12 cellular contexts compared by ENCODE assay signal in genomic region chr17:77353684-77354419, GRCh38.
DNase-seq lines count a peak whose midpoint lies in the region; ATAC-seq, FAIRE-seq and TF ChIP-seq lines count a peak whose summit lies in the region.
"Had no signal": no experiment of that assay in that cellular context is flagged by ENCODE, and none has a peak within 500 bp of the region (broad histone marks: within the 10 kb centered on the region; RNA-seq: fewer than 3 reads in every experiment).

No MANE protein-coding gene starts in this region.

- H4K5ac ChIP-seq in IMR-90 (ENCODE audit: low read depth, low read length): peak overlapping the region; percentile 34

- no peak for ATAC-seq in IMR-90 (ENCODE audit: low read depth)
- ATAC-seq in right lobe of liver: peak in 1 of 4 donors; percentile 1
- ATAC-seq in GM18909 (IDR thresholded peaks at IDR 0.05; ENCODE audit: poor library complexity, unreplicated experiment): no peak

- H3K4me1 ChIP-seq in IMR-90 (ENCODE audit: control insufficient read depth, insufficient read depth, low read length): peaks cover 39% of the 10 kb centered on the region
- peaks cover 33% of the 10 kb centered on the region for H3K4me1 ChIP-seq in astrocyte (ENCODE audit: insufficient read depth, low read length)
- peaks cover 0 to 39% (median 11%) of the 10 kb centered on the region in 4 donors for H3K4me1 ChIP-seq in right lobe of liver
- peaks cover 29 to 66% (median 47%) of the 10 kb centered on the region in 4 donors for H3K4me1 ChIP-seq in stomach

- no peak for TF ChIP-seq RAD21 in IMR-90 (IDR thresholded peaks at IDR 0.05; ENCODE audit: low read length)

- peaks cover 62% of the 10 kb centered on the region for H3K79me2 ChIP-seq in astrocyte (ENCODE audit: insufficient read depth, low read length)

- DNase-seq in IMR-90: peak; percentile 53
- DNase-seq in astrocyte (ENCODE audit: low read depth): no peak
- peak in 1 of 3 donors; percentile 37 for DNase-seq in right lobe of liver
- peak; percentile 9 for DNase-seq in stomach
- no peak for DNase-seq in retina
- DNase-seq in NCI-H345 (lab: John Stamatoyannopoulos, UW): no peak
- DNase-seq: activated CD4-positive, alpha-beta T cell treated with anti-CD3 and anti-CD28 coated beads for 48 hours; Kasumi-1; NCI-H446 treated with DMSO at 0.1 percent for 48 hours; SK-N-SH had no signal

- dilution Hi-C loops in IMR-90 (cut with HindIII; ENCODE audit: low sequenced_read_pairs, unreplicated experiment): no loop called here

- H2BK5ac ChIP-seq in IMR-90 (ENCODE audit: low read depth, low read length, poor library complexity, severe bottlenecking): peak overlapping the region; percentile 80

- peaks cover 37% of the 10 kb centered on the region for H3K9me1 ChIP-seq in IMR-90 (ENCODE audit: insufficient read depth, low read length)

- peak overlapping the region; percentile 90 for H2AK5ac ChIP-seq in IMR-90 (ENCODE audit: low read depth, low read length)

- no peak overlapping the region for H3K56ac ChIP-seq in IMR-90 (ENCODE audit: extremely low read depth, insufficient read depth, low read length)

- H3K14ac ChIP-seq in IMR-90 (replicated peaks; ENCODE audit: low read depth, low read length): peak overlapping the region; percentile 65

- CTCF ChIA-PET in IMR-90 (lab: Yijun Ruan, JAX): no interaction called here

- peak overlapping the region; percentile 31; the same call in 1 of the 2 replicates for H2BK20ac ChIP-seq in IMR-90 (ENCODE audit: low read depth, low read length)

- H4K20me1 ChIP-seq in IMR-90 (ENCODE audit: insufficient read depth, low read length): peaks cover 11% of the 10 kb centered on the region
- H4K20me1 ChIP-seq in astrocyte (ENCODE audit: insufficient read depth, low read length): peaks cover 85% of the 10 kb centered on the region

- peaks cover 4% of the 10 kb centered on the region for H3K9me3 Mint-ChIP-seq in astrocyte (ENCODE audit: unreplicated experiment)

- H3K9ac ChIP-seq in IMR-90 (ENCODE audit: low read depth, low read length): peak overlapping the region; percentile 34; the same call in 1 of the 2 replicates
- peak overlapping the region; percentile 53 for H3K9ac ChIP-seq in astrocyte (ENCODE audit: low read length)
- H3K9ac ChIP-seq: SK-N-SH had no signal

- H3K27me3 Mint-ChIP-seq in astrocyte (ENCODE audit: low read depth, unreplicated experiment): no peaks in the 10 kb centered on the region

- peaks cover 3% of the 10 kb centered on the region for H3K36me3 Mint-ChIP-seq in astrocyte (ENCODE audit: low read depth, unreplicated experiment)

- peak overlapping the region; percentile 80 for H2BK120ac ChIP-seq in IMR-90 (ENCODE audit: low read depth, low read length)

- H3K27me3 ChIP-seq in IMR-90 (ENCODE audit: control insufficient read depth, insufficient read depth, low read length) (no peaks in the 10 kb centered on the region), astrocyte (ENCODE audit: insufficient read depth, low read length) (no peaks in the 10 kb centered on the region), right lobe of liver (no peaks in the 10 kb centered on the region), stomach (no peaks in the 10 kb centered on the region)

- peak overlapping the region; percentile 10; the same call in 2 of the 3 replicates for H2BK15ac ChIP-seq in IMR-90 (ENCODE audit: low read depth, low read length)

- TF ChIP-seq CTCF in IMR-90 (conservative IDR thresholded peaks at IDR 0.05; ENCODE audit: low read depth, low read length) (no peak), astrocyte (IDR thresholded peaks at IDR 0.05; ENCODE audit: insufficient read depth, low read depth, low read length) (no peak), right lobe of liver (IDR thresholded peaks at IDR 0.05) (no peak), stomach (IDR thresholded peaks at IDR 0.05) (no peak)

- intact Hi-C loops in IMR-90 (cut with micrococcal nuclease): no loop called here
- intact Hi-C loops in right lobe of liver (cut with DNase I): no loop called here
- intact Hi-C loops in stomach (cut with DNase I; ENCODE audit: low total_unique reads): no loop called here

- WGBS in IMR-90 (ENCODE audit: extremely low coverage in 2 of 2, insufficient read length in 1 of 2), 2 experiments: 100% methylated on average over 2 of the region's 15 CpGs; no CpG with 5 or more reads in 1 of the 2 experiments
- 44% methylated on average over 10 of the region's 15 CpGs for WGBS in right lobe of liver (ENCODE audit: insufficient coverage, low coverage, low lambda C conversion rate, missing lambda C conversion rate)
- WGBS in stomach, 5 donors: 71 to 81% (median 80%) methylated on average over 15 of the region's 15 CpGs

- no TSS peak for BruUV-seq in IMR-90 (replicated peaks; lab: Mats Ljungman, UMichigan)

- H3K4me3 ChIP-seq in IMR-90 (ENCODE audit: insufficient read depth, low read depth, low read length) (no peak overlapping the region), astrocyte (ENCODE audit: insufficient read depth, low read depth, low read length) (no peak overlapping the region), right lobe of liver (no peak overlapping the region), stomach (no peak overlapping the region)

- in situ Hi-C loops in IMR-90 (cut with MboI; ENCODE audit: low sequenced_read_pairs): no loop called here

- H3K27ac Mint-ChIP-seq in astrocyte (ENCODE audit: unreplicated experiment): no peak overlapping the region

- no peak for FAIRE-seq in astrocyte (lab: Jason Lieb, UNC)
- FAIRE-seq: islet of Langerhans had no signal

- peak overlapping the region; percentile 14 to 81; a peak in 3 of 4 replicates for H4K8ac ChIP-seq in IMR-90 (ENCODE audit: low read depth in 2 of 2, low read length in 2 of 2)

- H3K27ac ChIP-seq in IMR-90 (ENCODE audit: insufficient read depth, low read length): peak overlapping the region; percentile 84
- H3K27ac ChIP-seq in astrocyte (ENCODE audit: low read depth, low read length): peak overlapping the region; percentile 80
- peak overlapping the region; percentile 53 to 88 (median 72) for H3K27ac ChIP-seq in right lobe of liver
- peak overlapping the region; percentile 3 to 77 (median 73) for H3K27ac ChIP-seq in stomach

- peak overlapping the region; percentile 84 for H3K23ac ChIP-seq in IMR-90 (ENCODE audit: low read depth, low read length)

- H2AFZ ChIP-seq in IMR-90 (replicated peaks; ENCODE audit: low read length, poor library complexity) (peak overlapping the region; percentile 72), astrocyte (ENCODE audit: low read depth, low read length) (no peak overlapping the region)

- H3K79me1 ChIP-seq in IMR-90 (ENCODE audit: low read depth in 1 of 2, low read length in 2 of 2): peaks cover 44 to 89% of the 10 kb centered on the region in 2 experiments

- H3K9me3 ChIP-seq in IMR-90 (ENCODE audit: control insufficient read depth, insufficient read depth, low read length) (no peaks in the 10 kb centered on the region), astrocyte (ENCODE audit: insufficient read depth, low read depth, low read length) (no peaks in the 10 kb centered on the region), right lobe of liver (no peaks in the 10 kb centered on the region), stomach (no peaks in the 10 kb centered on the region)
- H3K9me3 ChIP-seq: SK-N-SH had no signal

- peak overlapping the region; percentile 31; the same call in 1 of the 2 replicates for H3K18ac ChIP-seq in IMR-90 (ENCODE audit: low read depth, low read length)

- H2AK9ac ChIP-seq in IMR-90 (replicated peaks; ENCODE audit: low read depth, low read length, poor library complexity): peak overlapping the region; percentile 86

- no peak for TF ChIP-seq EP300 in stomach (IDR thresholded peaks at IDR 0.05)

- POLR2A ChIA-PET in IMR-90 (lab: Charles Lee; ENCODE audit: unreplicated experiment): no interaction called here

- H3K4me3 Mint-ChIP-seq in astrocyte (ENCODE audit: unreplicated experiment): no peak overlapping the region

- H3K36me3 ChIP-seq in IMR-90 (ENCODE audit: control insufficient read depth, insufficient read depth, low read length): no peaks in the 10 kb centered on the region
- H3K36me3 ChIP-seq in astrocyte (ENCODE audit: insufficient read depth, low read length): no peaks in the 10 kb centered on the region
- H3K36me3 ChIP-seq in right lobe of liver: no peaks in the 10 kb centered on the region
- H3K36me3 ChIP-seq in stomach: no peaks in the 10 kb centered on the region

- peaks cover 12% of the 10 kb centered on the region for H3K4me1 Mint-ChIP-seq in astrocyte (ENCODE audit: low read depth, unreplicated experiment)

- H4K91ac ChIP-seq in IMR-90 (ENCODE audit: insufficient read depth, low read depth, low read length): peak overlapping the region; percentile 74

- no peak overlapping the region for H3K4me2 ChIP-seq in IMR-90 (ENCODE audit: low read depth, low read length)
- peak overlapping the region; percentile 30 for H3K4me2 ChIP-seq in astrocyte (ENCODE audit: low read length)
- H3K4me2 ChIP-seq: SK-N-SH had no signal

- TF ChIP-seq POLR2A in IMR-90 (IDR thresholded peaks at IDR 0.05; ENCODE audit: low read depth, low read length): no peak
- TF ChIP-seq POLR2A in right lobe of liver (IDR thresholded peaks at IDR 0.05): no peak
- TF ChIP-seq POLR2A in stomach (IDR thresholded peaks at IDR 0.05): no peak

- peak overlapping the region; percentile 90 for H3K4ac ChIP-seq in IMR-90 (ENCODE audit: low read depth, low read length)

TF ChIP-seq in IMR-90, 13 proteins besides CTCF, POLR2A, EP300 and RAD21:
- TF ChIP-seq MAZ (IDR thresholded peaks at IDR 0.05; ENCODE audit: borderline replicate concordance, low read depth, low read length) (no peak), MAFK (IDR thresholded peaks at IDR 0.05; ENCODE audit: low read depth, low read length) (peak; percentile 41; the same call in 1 of the 2 replicates)

Comparison
In these comparisons a context has a peak if more than half of its experiments do, and no peak if none do; other contexts are left out.
1. DNase-seq: peak in IMR-90 (single experiment) and stomach (single experiment); none in astrocyte (single experiment), retina (single experiment) and NCI-H345 (single experiment).
2. Peak in every context shown above with its lines, with median percentiles within 50 percentile points of each other: H3K27ac ChIP-seq.